Comparison of ENCODE assay signal across 19 cellular contexts in genomic region chr2:1644427-1644826, GRCh38.
DNase-seq lines count a peak whose midpoint lies in the region; ATAC-seq and TF ChIP-seq lines count a peak whose summit lies in the region.
"Had no signal": no experiment of that assay in that cellular context is flagged by ENCODE, and none has a peak within 500 bp of the region (broad histone marks: within the 10 kb centered on the region; RNA-seq: fewer than 3 reads in every experiment).

No MANE protein-coding gene starts in this region.

- no peak for TF ChIP-seq POLR2A in vagina (IDR thresholded peaks at IDR 0.05)

- ATAC-seq in WTC11, result no peak
- ATAC-seq in activated naive CD8-positive, alpha-beta T cell treated with anti-CD3 and anti-CD28 coated beads, Interleukin-2, amount 50 U/mL, for 24 hours, result no peak
- ATAC-seq: K562 had no signal

- H3K4me3 ChIP-seq in subcutaneous abdominal adipose tissue (ENCODE audit: low read depth in 1 of 5, low read length in 5 of 5) (no peak overlapping the region), vagina (no peak overlapping the region)
- H3K4me3 ChIP-seq: HAP-1, K562 had no signal

- DNase-seq in activated CD8-positive, alpha-beta memory T cell treated with anti-CD3 and anti-CD28 coated beads for 24 hours, result peak; percentile 42
- DNase-seq in activated CD8-positive, alpha-beta memory T cell treated with anti-CD3 and anti-CD28 coated beads, Interleukin-2, amount 50 U/mL, for 48 hours, result no peak
- DNase-seq in WTC11 (ENCODE audit: low spot score), result no peak
- DNase-seq in activated naive CD8-positive, alpha-beta T cell treated with anti-CD3 and anti-CD28 coated beads, Interleukin-2, amount 50 U/mL, for 24 hours, result no peak
- DNase-seq in vagina (ENCODE audit: extremely low spot score in 2 of 2), result no peak
- DNase-seq in stimulated activated naive CD4-positive, alpha-beta T cell treated with Interleukin-2 at 50 U/mL for 16 hours (lab: John Stamatoyannopoulos, UW), result no peak
- DNase-seq: CD4-positive, CD25-positive, alpha-beta regulatory T cell; COR-L47; NCI-H1105 treated with DMSO at 0.1 percent for 48 hours; NCI-H1694; NCI-H2081 treated with DMSO at 0.1 percent for 48 hours; NK-92 treated with Interleukin-12 subunit alpha and Interleukin-12 subunit beta, amount 100 ng/mL, for 24 hours; SIG-M5 had no signal

- H3K4me3 Mint-ChIP-seq in WTC11 (no peak overlapping the region), nephron (no peak overlapping the region)
- H3K4me3 Mint-ChIP-seq in activated naive CD8-positive, alpha-beta T cell treated with anti-CD3 and anti-CD28 coated beads, Interleukin-2, amount 50 U/mL, for 24 hours, result no peak overlapping the region
- H3K4me3 Mint-ChIP-seq: B cell; CD4-positive, CD25-positive, alpha-beta regulatory T cell had no signal

- H3K27me3 Mint-ChIP-seq in WTC11 (ENCODE audit: low read depth), result no peaks in the 10 kb centered on the region
- no peaks in the 10 kb centered on the region for H3K27me3 Mint-ChIP-seq in nephron (ENCODE audit: low read depth)
- no peaks in the 10 kb centered on the region for H3K27me3 Mint-ChIP-seq in activated naive CD8-positive, alpha-beta T cell treated with anti-CD3 and anti-CD28 coated beads, Interleukin-2, amount 50 U/mL, for 24 hours
- H3K27me3 Mint-ChIP-seq: B cell; CD4-positive, CD25-positive, alpha-beta regulatory T cell had no signal

- peaks cover 0 to 36% (median 12%) of the 10 kb centered on the region in 5 donors for H3K4me1 ChIP-seq in subcutaneous abdominal adipose tissue (ENCODE audit: control insufficient read depth in 5 of 5, insufficient read depth in 5 of 5, low read length in 5 of 5)
- no peaks in the 10 kb centered on the region for H3K4me1 ChIP-seq in vagina
- H3K4me1 ChIP-seq: HAP-1 had no signal

- H3K27ac ChIP-seq in subcutaneous abdominal adipose tissue (ENCODE audit: low read depth, low read length), result peak overlapping the region; percentile 23
- no peak overlapping the region for H3K27ac ChIP-seq in vagina
- H3K27ac ChIP-seq: 22Rv1 had no signal

- H3K9me3 ChIP-seq in subcutaneous abdominal adipose tissue (ENCODE audit: control insufficient read depth in 5 of 5, low read length in 5 of 5) (no peaks in the 10 kb centered on the region), vagina (no peaks in the 10 kb centered on the region)
- H3K9me3 ChIP-seq: HAP-1 had no signal

- H3K36me3 Mint-ChIP-seq in WTC11 (peaks cover 56% of the 10 kb centered on the region), nephron (ENCODE audit: low read depth) (peaks cover 67% of the 10 kb centered on the region)
- no peaks in the 10 kb centered on the region for H3K36me3 Mint-ChIP-seq in activated naive CD8-positive, alpha-beta T cell treated with anti-CD3 and anti-CD28 coated beads, Interleukin-2, amount 50 U/mL, for 24 hours (ENCODE audit: low read depth)
- H3K36me3 Mint-ChIP-seq: CD4-positive, CD25-positive, alpha-beta regulatory T cell had no signal

- POLR2A ChIA-PET in WTC11 (lab: Charles Lee), result no interaction called here

- H3K4me1 Mint-ChIP-seq in WTC11 (peaks cover 26% of the 10 kb centered on the region), nephron (peaks cover 30% of the 10 kb centered on the region)
- H3K4me1 Mint-ChIP-seq in activated naive CD8-positive, alpha-beta T cell treated with anti-CD3 and anti-CD28 coated beads, Interleukin-2, amount 50 U/mL, for 24 hours, result no peaks in the 10 kb centered on the region
- H3K4me1 Mint-ChIP-seq: B cell; CD4-positive, CD25-positive, alpha-beta regulatory T cell had no signal

- intact Hi-C loops in vagina (cut with DNase I), result no loop called here

- no peak overlapping the region for H3K9ac ChIP-seq in subcutaneous abdominal adipose tissue (ENCODE audit: low read length in 5 of 5)

- TF ChIP-seq CTCF in WTC11 (IDR thresholded peaks at IDR 0.05), result no peak
- TF ChIP-seq CTCF in nephron (IDR thresholded peaks at IDR 0.05; ENCODE audit: unreplicated experiment in 3 of 3), result no peak
- no peak for TF ChIP-seq CTCF in vagina (IDR thresholded peaks at IDR 0.05)

- H3K27ac Mint-ChIP-seq in WTC11, result peak overlapping the region; percentile 78; the same call in 1 of the 2 replicates
- peak overlapping the region in 2 of 3 experiments; percentile 32 to 71 for H3K27ac Mint-ChIP-seq in nephron
- H3K27ac Mint-ChIP-seq in activated naive CD8-positive, alpha-beta T cell treated with anti-CD3 and anti-CD28 coated beads, Interleukin-2, amount 50 U/mL, for 24 hours, result no peak overlapping the region
- H3K27ac Mint-ChIP-seq: B cell; CD4-positive, CD25-positive, alpha-beta regulatory T cell had no signal

- H3K9me3 Mint-ChIP-seq in WTC11, result no peaks in the 10 kb centered on the region
- H3K9me3 Mint-ChIP-seq in nephron, result no peaks in the 10 kb centered on the region
- no peaks in the 10 kb centered on the region for H3K9me3 Mint-ChIP-seq in activated naive CD8-positive, alpha-beta T cell treated with anti-CD3 and anti-CD28 coated beads, Interleukin-2, amount 50 U/mL, for 24 hours

- H3K27me3 ChIP-seq in subcutaneous abdominal adipose tissue (ENCODE audit: control insufficient read depth in 5 of 5, insufficient read depth in 4 of 5, low read length in 5 of 5), result no peaks in the 10 kb centered on the region
- no peaks in the 10 kb centered on the region for H3K27me3 ChIP-seq in vagina

- CTCF ChIA-PET in WTC11 (lab: Charles Lee), result interaction anchor here (1.7 kb wide), 1 partner anchor 106 kb away, joined by 6 read pairs; no protein-coding TSS in a partner anchor

- peaks cover 6 to 80% (median 69%) of the 10 kb centered on the region in 5 donors for H3K36me3 ChIP-seq in subcutaneous abdominal adipose tissue (ENCODE audit: control insufficient read depth in 5 of 5, insufficient read depth in 5 of 5, low read length in 5 of 5)
- peaks cover 0 to 42% of the 10 kb centered on the region in 2 donors for H3K36me3 ChIP-seq in vagina
- H3K36me3 ChIP-seq: HAP-1 had no signal

TF ChIP-seq in WTC11, 78 proteins besides CTCF, POLR2A, EP300 and RAD21 (continues in another document):
- TF ChIP-seq ZSCAN18 (CRISPR knock-in tag; IDR thresholded peaks at IDR 0.05) (no peak), SOX15 (CRISPR knock-in tag; IDR thresholded peaks at IDR 0.05) (no peak), KAT7 (CRISPR knock-in tag; IDR thresholded peaks at IDR 0.05; ENCODE audit: borderline replicate concordance) (no peak), MXD4 (CRISPR knock-in tag; IDR thresholded peaks at IDR 0.05; ENCODE audit: borderline replicate concordance) (no peak), EMX1 (CRISPR knock-in tag; IDR thresholded peaks at IDR 0.05) (no peak), RELA (CRISPR knock-in tag; IDR thresholded peaks at IDR 0.05; ENCODE audit: borderline replicate concordance) (no peak), OVOL2 (CRISPR knock-in tag; IDR thresholded peaks at IDR 0.05; ENCODE audit: borderline replicate concordance) (no peak), IRF2 (CRISPR knock-in tag; IDR thresholded peaks at IDR 0.05; ENCODE audit: borderline replicate concordance, low read depth) (no peak), ZNF281 (CRISPR knock-in tag; IDR thresholded peaks at IDR 0.05) (no peak), ZNF512 (CRISPR knock-in tag; IDR thresholded peaks at IDR 0.05; ENCODE audit: borderline replicate concordance) (no peak)
- TF ChIP-seq, protein P1, sequence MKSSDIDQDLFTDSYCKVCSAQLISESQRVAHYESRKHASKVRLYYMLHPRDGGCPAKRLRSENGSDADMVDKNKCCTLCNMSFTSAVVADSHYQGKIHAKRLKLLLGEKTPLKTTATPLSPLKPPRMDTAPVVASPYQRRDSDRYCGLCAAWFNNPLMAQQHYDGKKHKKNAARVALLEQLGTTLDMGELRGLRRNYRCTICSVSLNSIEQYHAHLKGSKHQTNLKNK (CRISPR knock-in tag; IDR thresholded peaks at IDR 0.05), result no peak
